8 cellular contexts compared by ENCODE assay signal in the genomic region with DNA sequence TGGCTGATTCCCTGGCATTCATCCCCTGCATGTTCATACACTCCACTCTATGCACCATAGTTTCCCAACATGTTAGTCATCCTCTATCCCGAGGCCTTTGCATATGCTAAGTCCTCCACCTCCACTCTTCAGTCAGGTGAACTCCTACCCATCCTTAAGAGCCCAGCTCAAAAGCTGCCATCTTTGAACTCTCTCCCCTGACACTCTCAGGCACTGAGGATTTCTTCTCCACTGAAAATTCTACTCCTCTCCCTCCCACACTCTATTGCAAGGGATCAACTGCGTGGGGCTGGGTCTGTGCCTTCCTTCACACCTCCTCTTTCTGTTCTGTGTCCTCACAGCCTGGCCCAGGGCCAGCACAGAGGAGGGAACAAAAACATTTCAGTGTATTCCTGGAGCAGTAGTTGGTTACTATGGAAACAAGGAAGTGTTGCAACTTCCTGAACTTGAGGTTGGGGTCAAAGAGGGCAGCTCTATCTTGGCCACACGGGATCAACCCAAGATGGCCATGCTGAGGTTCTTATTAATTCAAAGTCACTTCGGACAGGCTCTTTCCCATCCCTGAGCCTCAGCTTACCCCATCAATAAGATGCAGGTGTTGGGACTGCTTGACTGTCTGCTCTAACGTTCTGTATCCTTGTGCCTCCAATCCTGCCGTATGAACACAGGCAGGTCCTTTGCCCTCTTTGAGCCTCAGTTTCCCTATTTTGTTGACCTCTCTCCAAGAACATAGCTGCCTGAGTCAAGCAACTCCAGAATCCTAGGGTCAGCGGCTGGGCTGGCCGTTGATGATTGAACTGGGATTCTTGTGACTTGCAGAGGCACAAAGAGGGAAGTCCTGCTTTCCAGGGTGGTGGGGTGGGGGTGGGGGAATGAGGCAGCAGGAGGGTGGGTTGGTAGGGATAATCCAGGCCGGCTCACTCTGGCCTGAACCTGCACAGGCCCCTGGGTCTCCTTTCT. TPM values are rescaled to one million over a fixed set of nuclear protein-coding genes. Genes with fewer than 3 reads are reported as not detected.
DNase-seq lines count a peak whose midpoint lies in the region; FAIRE-seq and TF ChIP-seq lines count a peak whose summit lies in the region.

No MANE protein-coding gene starts in this region.

- H4K5ac ChIP-seq in mesendoderm (ENCODE audit: low read length), result no peak overlapping the region

- dilution Hi-C loops in endothelial cell of umbilical vein (cut with MboI; ENCODE audit: extremely low pct_ligation_motif_present, low sequenced_read_pairs), result no loop called here

- H3K4me3 ChIP-seq in HAP-1, result no peak overlapping the region
- no peak overlapping the region for H3K4me3 ChIP-seq in endothelial cell of umbilical vein (replicated peaks in 1 of 3; ENCODE audit: insufficient read depth in 1 of 3, low read depth in 1 of 3, low read length in 3 of 3)
- H3K4me3 ChIP-seq in mesendoderm (ENCODE audit: low read length), result no peak overlapping the region

- no peak overlapping the region for H3K23ac ChIP-seq in mesendoderm (ENCODE audit: low read length)

- peak; percentile 97 for FAIRE-seq in endothelial cell of umbilical vein (lab: Jason Lieb, UNC)

- intact Hi-C loops in endothelial cell of umbilical vein (cut with micrococcal nuclease), result loop anchor here (1.0 to 5.0 kb wide), 6 partner anchors 13 to 627 kb away; no protein-coding TSS in a partner anchor

- H3K79me2 ChIP-seq in endothelial cell of umbilical vein (ENCODE audit: control insufficient read depth, insufficient read depth, low read length) (peaks cover 94% of the 10 kb centered on the region), mesendoderm (ENCODE audit: control insufficient read depth, insufficient read depth, low read length) (peaks cover 95% of the 10 kb centered on the region)

- in situ Hi-C loops in HAP-1 (cut with MboI; ENCODE audit: low sequenced_read_pairs) (loop anchor here (25.0 kb wide), 1 partner anchor 1047 kb away; a partner anchor contains a TSS), SK-MEL-5 (cut with HindIII; ENCODE audit: low pct_unique_long_range_greater_than_20kb, low sequenced_read_pairs) (no loop called here)

- no peaks in the 10 kb centered on the region for H3K27me3 ChIP-seq in HAP-1 (ENCODE audit: low read depth)
- no peaks in the 10 kb centered on the region for H3K27me3 ChIP-seq in endothelial cell of umbilical vein (ENCODE audit: control insufficient read depth in 2 of 2, insufficient read depth in 2 of 2, low read length in 2 of 2)
- no peaks in the 10 kb centered on the region for H3K27me3 ChIP-seq in mesendoderm (ENCODE audit: insufficient read depth, low read length, poor library complexity)

- WGBS in mesendoderm (ENCODE audit: extremely low coverage, insufficient coverage, low lambda C conversion rate), result no CpG with 5 or more reads among the region's 9 CpGs

- no peaks in the 10 kb centered on the region for H3K36me3 ChIP-seq in HAP-1 (replicated peaks)
- no peaks in the 10 kb centered on the region for H3K36me3 ChIP-seq in endothelial cell of umbilical vein (ENCODE audit: control insufficient read depth in 2 of 2, extremely low read depth in 1 of 2, insufficient read depth in 2 of 2, low read length in 2 of 2)
- H3K36me3 ChIP-seq in mesendoderm (ENCODE audit: control insufficient read depth, insufficient read depth, low read length), result no peaks in the 10 kb centered on the region

- no peaks in the 10 kb centered on the region for H4K20me1 ChIP-seq in endothelial cell of umbilical vein (replicated peaks; ENCODE audit: control insufficient read depth, extremely low read depth, insufficient read depth, low read length)

- H2AK5ac ChIP-seq in mesendoderm (ENCODE audit: low read length), result no peak overlapping the region

- peak; percentile 20 for TF ChIP-seq POLR2A in endothelial cell of umbilical vein (IDR thresholded peaks at IDR 0.05; ENCODE audit: low read depth, low read length)

- no peak overlapping the region for H2BK15ac ChIP-seq in mesendoderm (replicated peaks; ENCODE audit: low read depth)

- no peak overlapping the region for H2AFZ ChIP-seq in endothelial cell of umbilical vein (ENCODE audit: low read depth, low read length)

- peak overlapping the region; percentile 64 for H3K27ac ChIP-seq in endothelial cell of umbilical vein (ENCODE audit: insufficient read depth, low read depth, low read length)
- H3K27ac ChIP-seq in mesendoderm (ENCODE audit: low read depth, low read length), result no peak overlapping the region

- peak overlapping the region; percentile 42 for H3K9ac ChIP-seq in endothelial cell of umbilical vein (replicated peaks; ENCODE audit: extremely low read depth, insufficient read depth, low read length)
- H3K9ac ChIP-seq in mesendoderm (ENCODE audit: low read length), result no peak overlapping the region

- CTCF ChIA-PET in endothelial cell of umbilical vein (lab: Charles Lee), result interaction anchor here (1.0 to 1.4 kb wide), 7 partner anchors 9 to 110 kb away, joined by 3 to 5 read pairs (median 3); no protein-coding TSS in a partner anchor

- H2BK120ac ChIP-seq in mesendoderm (ENCODE audit: low read depth, low read length), result no peak overlapping the region

- H3K4ac ChIP-seq in mesendoderm (ENCODE audit: low read depth, low read length), result no peak overlapping the region

- H3K79me1 ChIP-seq in mesendoderm (ENCODE audit: low read length), result peaks cover 65% of the 10 kb centered on the region

- H3K4me2 ChIP-seq in endothelial cell of umbilical vein (ENCODE audit: insufficient read depth, low read length) (peak overlapping the region; percentile 39), mesendoderm (ENCODE audit: low read length) (no peak overlapping the region)

- no peak overlapping the region for H2BK5ac ChIP-seq in mesendoderm (ENCODE audit: low read length)

- no peak overlapping the region for H4K8ac ChIP-seq in mesendoderm (ENCODE audit: low read depth, low read length)

- H3K9me3 ChIP-seq in HAP-1 (no peaks in the 10 kb centered on the region), endothelial cell of umbilical vein (replicated peaks; ENCODE audit: control insufficient read depth, insufficient read depth, low read length) (no peaks in the 10 kb centered on the region)

- H3K9me1 ChIP-seq in endothelial cell of umbilical vein (replicated peaks; ENCODE audit: control insufficient read depth, extremely low read depth, insufficient read depth, low read length), result no peaks in the 10 kb centered on the region

- H3K18ac ChIP-seq in mesendoderm (ENCODE audit: low read length), result no peak overlapping the region

- BruUV-seq in endothelial cell of umbilical vein (replicated peaks; lab: Mats Ljungman, UMichigan), result no TSS peak

- H3K56ac ChIP-seq in mesendoderm (ENCODE audit: low read length), result no peak overlapping the region

- peaks cover 10% of the 10 kb centered on the region for H3K4me1 ChIP-seq in HAP-1
- H3K4me1 ChIP-seq in endothelial cell of umbilical vein (ENCODE audit: control insufficient read depth, extremely low read depth, insufficient read depth, low read length), result peaks cover 27% of the 10 kb centered on the region
- peaks cover 16% of the 10 kb centered on the region for H3K4me1 ChIP-seq in mesendoderm (ENCODE audit: control insufficient read depth, low read depth, low read length)

- peak; percentile 85 for DNase-seq in AG20443 (ENCODE audit: low spot score)
- peak; percentile 56 to 70 for DNase-seq in HAP-1 (ENCODE audit: low spot score in 2 of 2)
- peak; percentile 83 for DNase-seq in SK-MEL-5 (ENCODE audit: low read depth, low spot score)
- peak; percentile 95 for DNase-seq in endothelial cell of umbilical vein (ENCODE audit: low read depth, low spot score)
- peak; percentile 92 for DNase-seq in mesendoderm
- DNase-seq in ureter (ENCODE audit: low spot score), result peak; percentile 93
- no peak for DNase-seq in activated effector memory CD4-positive, alpha-beta T cell treated with anti-CD3 and anti-CD28 coated beads, Interleukin-2, amount 50 U/mL, for 16 hours
- no peak for DNase-seq in SK-N-DZ (ENCODE audit: low spot score)

- no peak for TF ChIP-seq CTCF in endothelial cell of umbilical vein (IDR thresholded peaks at IDR 0.05; ENCODE audit: extremely low read depth in 1 of 2, insufficient read depth in 1 of 2, low read depth in 1 of 2, low read length in 2 of 2)

- POLR2A ChIA-PET in endothelial cell of umbilical vein (lab: Charles Lee), result no interaction called here

TF ChIP-seq in endothelial cell of umbilical vein, 7 proteins besides CTCF, POLR2A, EP300 and RAD21:
- no peak for TF ChIP-seq MYC (IDR thresholded peaks at IDR 0.05; ENCODE audit: low read depth, low read length)
- TF ChIP-seq JUN (IDR thresholded peaks at IDR 0.05; ENCODE audit: borderline replicate concordance, insufficient read depth, insufficient read length, low read depth), result peak; percentile 44
- TF ChIP-seq, protein P1, sequence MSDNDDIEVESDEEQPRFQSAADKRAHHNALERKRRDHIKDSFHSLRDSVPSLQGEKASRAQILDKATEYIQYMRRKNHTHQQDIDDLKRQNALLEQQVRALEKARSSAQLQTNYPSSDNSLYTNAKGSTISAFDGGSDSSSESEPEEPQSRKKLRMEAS (IDR thresholded peaks at IDR 0.05; ENCODE audit: insufficient read depth, insufficient read length), result peak; percentile 30
- TF ChIP-seq GATA2 (IDR thresholded peaks at IDR 0.05; ENCODE audit: insufficient read depth, insufficient read length, low read depth, low read length), result peak; percentile 18
- TF ChIP-seq EZH2 (IDR thresholded peaks at IDR 0.05; ENCODE audit: borderline replicate concordance, low read depth, low read length, severe bottlenecking), result no peak
- no peak for TF ChIP-seq FOS (IDR thresholded peaks at IDR 0.05; ENCODE audit: borderline replicate concordance, insufficient read depth, low read length)
- peak; percentile 53 for TF ChIP-seq POLR2AphosphoS5 (IDR thresholded peaks at IDR 0.05; ENCODE audit: insufficient read depth, low read depth, low read length)

RNA-seq across cellular contexts. Expression of a gene that starts 15.5 kb away (rescaled TPM):
- 7.8 and 9.6 TPM in 2 replicates for total RNA-seq in SK-MEL-5 (2014; rRNA removed; shearing (Covaris generic))
- polyA plus RNA-seq in SK-MEL-5 (2015; cell fraction: cytosol; rRNA removed), result 46.5 and 63.5 TPM in 2 replicates
- 33.9 and 37.3 TPM in 2 replicates for polyA plus RNA-seq in SK-MEL-5 (2015; cell fraction: nucleus; rRNA removed)
- total RNA-seq in endothelial cell of umbilical vein (46.7 and 49.6 TPM in 2 replicates), ureter (107 TPM)
- polyA plus RNA-seq in endothelial cell of umbilical vein, result 12.5 and 13.0 TPM in 2 replicates
- 21.9 and 22.0 TPM in 2 replicates for polyA plus RNA-seq in endothelial cell of umbilical vein (2011; cell fraction: cytosol; rRNA removed)
- 28.9 and 35.8 TPM in 2 replicates for polyA plus RNA-seq in endothelial cell of umbilical vein (2011; cell fraction: nucleus; rRNA removed)
- 33.1 and 33.9 TPM in 2 replicates for polyA plus RNA-seq in endothelial cell of umbilical vein (2012)
- 28.8 and 38.1 TPM in 2 replicates for polyA minus RNA-seq in endothelial cell of umbilical vein
- polyA minus RNA-seq in endothelial cell of umbilical vein (2011; cell fraction: cytosol; rRNA and poly(A)+ RNA removed), result 5.4 TPM
- polyA minus RNA-seq in endothelial cell of umbilical vein (2011; cell fraction: nucleus; rRNA and poly(A)+ RNA removed), result 26.6 and 30.9 TPM in 2 replicates
- 23.7 TPM for polyA plus RNA-seq in mesendoderm (2013, experiment 1 of 2)
- 23.1 TPM for polyA plus RNA-seq in mesendoderm (2013, experiment 2 of 2)
- polyA plus RNA-seq in SK-N-DZ (2014; cell fraction: cytosol; rRNA removed), result 59.1 and 66.8 TPM in 2 replicates
- polyA plus RNA-seq in SK-N-DZ (2014; cell fraction: nucleus; rRNA removed), result 30.6 and 71.5 TPM in 2 replicates

Comparison
In these comparisons a context has a peak if more than half of its experiments do, and no peak if none do; other contexts are left out.
1. DNase-seq: peak in AG20443 (single experiment), HAP-1 (2 of 2), SK-MEL-5 (single experiment), endothelial cell of umbilical vein (single experiment), mesendoderm (single experiment) and ureter (single experiment); none in activated effector memory CD4-positive, alpha-beta T cell treated with anti-CD3 and anti-CD28 coated beads, Interleukin-2, amount 50 U/mL, for 16 hours (single experiment) and SK-N-DZ (single experiment).